ENCODE assay signal across 27 cellular contexts in genomic region chr1:8053878-8054567, GRCh38. TPM values are rescaled to one million over a fixed set of nuclear protein-coding genes. Genes with fewer than 3 reads are reported as not detected.
DNase-seq lines count a peak whose midpoint lies in the region; ATAC-seq, FAIRE-seq and TF ChIP-seq lines count a peak whose summit lies in the region.
"Had no signal": no experiment of that assay in that cellular context is flagged by ENCODE, and none has a peak within 500 bp of the region (broad histone marks: within the 10 kb centered on the region; RNA-seq: fewer than 3 reads in every experiment).

No MANE protein-coding gene starts in this region.

- H3K36me3 ChIP-seq in RWPE2 (ENCODE audit: low read depth) (no peaks in the 10 kb centered on the region), tibial artery (no peaks in the 10 kb centered on the region)
- H3K36me3 ChIP-seq: BLaER1, Peyer's patch, SJCRH30 had no signal

- no peaks in the 10 kb centered on the region for H3K36me3 Mint-ChIP-seq in mesothelial cell of epicardium
- no peaks in the 10 kb centered on the region for H3K36me3 Mint-ChIP-seq in naive thymus-derived CD8-positive, alpha-beta T cell

- peak overlapping the region; percentile 21 for H3K27ac Mint-ChIP-seq in mesothelial cell of epicardium
- H3K27ac Mint-ChIP-seq in naive thymus-derived CD8-positive, alpha-beta T cell, result peak overlapping the region in 1 of 10 donors; percentile 22
- H3K27ac Mint-ChIP-seq: CD8-positive, alpha-beta memory T cell; IgD-negative memory B cell had no signal

- H3K27me3 ChIP-seq in RWPE2 (ENCODE audit: insufficient read depth, poor library complexity, severe bottlenecking) (no peaks in the 10 kb centered on the region), tibial artery (no peaks in the 10 kb centered on the region)
- H3K27me3 ChIP-seq: BLaER1, Peyer's patch, SJCRH30 had no signal

- H3K4me3 ChIP-seq in RWPE2 (ENCODE audit: severe bottlenecking) (no peak overlapping the region), tibial artery (no peak overlapping the region), lower leg skin (ENCODE audit: low read depth, poor library complexity, severe bottlenecking) (no peak overlapping the region)
- H3K4me3 ChIP-seq: BLaER1, Peyer's patch, SJCRH30 had no signal

- ATAC-seq in RWPE2 (ENCODE audit: low read depth), result no peak
- ATAC-seq in GM21786 (IDR thresholded peaks at IDR 0.05; ENCODE audit: unreplicated experiment), result no peak
- ATAC-seq in naive thymus-derived CD8-positive, alpha-beta T cell, result no peak

- TF ChIP-seq POLR2A in lower leg skin (IDR thresholded peaks at IDR 0.05), result no peak

- peak overlapping the region; percentile 81 for H3K27ac ChIP-seq in RWPE2 (ENCODE audit: poor library complexity, severe bottlenecking)
- peak overlapping the region; percentile 48 to 56 for H3K27ac ChIP-seq in tibial artery
- H3K27ac ChIP-seq: BLaER1, Peyer's patch, SJCRH30 had no signal

- H3K9me3 Mint-ChIP-seq in mesothelial cell of epicardium, result no peaks in the 10 kb centered on the region
- H3K9me3 Mint-ChIP-seq in naive thymus-derived CD8-positive, alpha-beta T cell, result no peaks in the 10 kb centered on the region
- H3K9me3 Mint-ChIP-seq: IgD-negative memory B cell had no signal

- H3K9me3 ChIP-seq in RWPE2 (ENCODE audit: severe bottlenecking), result no peaks in the 10 kb centered on the region
- H3K9me3 ChIP-seq in tibial artery, result no peaks in the 10 kb centered on the region
- H3K9me3 ChIP-seq: BLaER1, Peyer's patch, SJCRH30 had no signal

- H3K4me1 ChIP-seq in RWPE2 (ENCODE audit: insufficient read depth, poor library complexity, severe bottlenecking) (peaks cover 17% of the 10 kb centered on the region), tibial artery (peaks cover 0 to 41% (median 13%) of the 10 kb centered on the region in 4 donors)
- H3K4me1 ChIP-seq: Peyer's patch had no signal

- H3K4me3 Mint-ChIP-seq in mesothelial cell of epicardium, result no peak overlapping the region
- no peak overlapping the region for H3K4me3 Mint-ChIP-seq in naive thymus-derived CD8-positive, alpha-beta T cell
- H3K4me3 Mint-ChIP-seq: CD8-positive, alpha-beta memory T cell had no signal

- FAIRE-seq in G401.6 (lab: Jason Lieb, UNC), result peak; percentile 21
- FAIRE-seq: GM18507 had no signal

- DNase-seq in RWPE2 (ENCODE audit: low spot score) (no peak), mesothelial cell of epicardium (ENCODE audit: low spot score in 2 of 2, unreplicated experiment in 2 of 2) (no peak), tibial artery (no peak), lower leg skin (ENCODE audit: low spot score in 2 of 2) (no peak)
- no peak for DNase-seq in naive thymus-derived CD8-positive, alpha-beta T cell
- DNase-seq: ACHN; Calu3; CD8-positive, alpha-beta memory T cell; DMS153; GDM1; GOT3; HCEC 1CT; MV-4-11; NCI-H1694; NCI-H2081; NCI-H2171; NCI-H345; NCI-H524; NCI-H774; NK-92 treated with Interleukin-12 subunit alpha and Interleukin-12 subunit beta, amount 100 ng/mL, for 24 hours; Peyer's patch; SJCRH30 had no signal

- intact Hi-C loops in tibial artery (cut with DNase I; ENCODE audit: low total_unique reads), result no loop called here
- intact Hi-C loops in lower leg skin (cut with DNase I; ENCODE audit: low total_unique reads), result no loop called here

- WGBS in lower leg skin, 2 donors, result 73 to 76% methylated on average over 5 of the region's 5 CpGs

- POLR2A ChIA-PET in naive thymus-derived CD8-positive, alpha-beta T cell (lab: Charles Lee), result interaction anchor here (0.6 kb wide), 1 partner anchor 216 kb away, joined by 3 read pairs; no protein-coding TSS in a partner anchor

- TF ChIP-seq CTCF in RWPE2 (IDR thresholded peaks at IDR 0.05; ENCODE audit: poor library complexity, severe bottlenecking), result no peak
- TF ChIP-seq CTCF in mesothelial cell of epicardium (IDR thresholded peaks at IDR 0.05; ENCODE audit: unreplicated experiment), result no peak
- no peak for TF ChIP-seq CTCF in tibial artery (IDR thresholded peaks at IDR 0.05)
- TF ChIP-seq CTCF in lower leg skin (IDR thresholded peaks at IDR 0.05), result no peak

- H3K4me1 Mint-ChIP-seq in mesothelial cell of epicardium, result peaks cover 10% of the 10 kb centered on the region
- H3K4me1 Mint-ChIP-seq in naive thymus-derived CD8-positive, alpha-beta T cell, result no peaks in the 10 kb centered on the region
- H3K4me1 Mint-ChIP-seq: CD8-positive, alpha-beta memory T cell had no signal

- no peaks in the 10 kb centered on the region for H3K27me3 Mint-ChIP-seq in mesothelial cell of epicardium (ENCODE audit: low read depth)
- peaks cover 2 to 17% (median 5%) of the 10 kb centered on the region in 5 donors for H3K27me3 Mint-ChIP-seq in naive thymus-derived CD8-positive, alpha-beta T cell

RNA-seq across cellular contexts. Expression of gene ERRFI1, which starts 27.9 kb away (rescaled TPM):
- total RNA-seq in mesothelial cell of epicardium (124 to 134 TPM (median 130 TPM) in 3 replicates), lower leg skin (100 to 1,000 TPM in 3 of 4 donors, 10 to 100 TPM in 1; 93.6 to 566 (median 163) TPM)
- total RNA-seq in naive thymus-derived CD8-positive, alpha-beta T cell, result 1 to 10 TPM; 1.0 to 2.1 TPM
- under 1 TPM in 2 of 3 donors, not detected in 1; 0.28 to 0.42 TPM for polyA plus RNA-seq in naive thymus-derived CD8-positive, alpha-beta T cell

Comparison
In these comparisons a context has a peak if more than half of its experiments do, and no peak if none do; other contexts are left out.
1. RNA of gene ERRFI1, which starts 27.9 kb away (total RNA-seq): 93.6 to 566 TPM in lower leg skin and 124 to 134 TPM in mesothelial cell of epicardium; 1.0 to 2.1 TPM in naive thymus-derived CD8-positive, alpha-beta T cell; every median in the first group is over 10 times any median in the second.